Comparison of ENCODE assay signal across 8 cellular contexts in genomic region chr6:53728570-53729194, GRCh38.
A peak's percentile ranks its signal among the peaks of the same experiment; 100 is the strongest.
DNase-seq lines count a peak whose midpoint lies in the region; ATAC-seq, FAIRE-seq and TF ChIP-seq lines count a peak whose summit lies in the region.

No MANE protein-coding gene starts in this region.

- no peak overlapping the region for H2AK5ac ChIP-seq in IMR-90 (ENCODE audit: low read depth, low read length)

- H3K23ac ChIP-seq in IMR-90 (ENCODE audit: low read depth, low read length), result no peak overlapping the region

- no peak for TF ChIP-seq POLR2A in IMR-90 (IDR thresholded peaks at IDR 0.05; ENCODE audit: low read depth, low read length)
- TF ChIP-seq POLR2A in gastrocnemius medialis (IDR thresholded peaks at IDR 0.05), result no peak

- H4K91ac ChIP-seq in IMR-90 (ENCODE audit: insufficient read depth, low read depth, low read length), result no peak overlapping the region

- POLR2A ChIA-PET in IMR-90 (lab: Charles Lee; ENCODE audit: unreplicated experiment), result interaction anchor here (1.1 kb wide), 1 partner anchor 236 kb away, joined by 5 read pairs; no protein-coding TSS in a partner anchor

- no TSS peak for BruUV-seq in IMR-90 (replicated peaks; lab: Mats Ljungman, UMichigan)

- in situ Hi-C loops in IMR-90 (cut with MboI; ENCODE audit: low sequenced_read_pairs), result no loop called here
- in situ Hi-C loops in gastrocnemius medialis (cut with MboI; ENCODE audit: low sequenced_read_pairs in 4 of 4), result loop anchor here (5.0 to 25.0 kb wide), 3 partner anchors 234 to 566 kb away; no protein-coding TSS in a partner anchor

- H2BK20ac ChIP-seq in IMR-90 (ENCODE audit: low read depth, low read length), result peak overlapping the region; percentile 60; the same call in 1 of the 2 replicates

- H3K4me1 ChIP-seq in IMR-90 (ENCODE audit: control insufficient read depth, insufficient read depth, low read length), result peaks cover 3% of the 10 kb centered on the region; the same call in 1 of the 2 replicates
- peaks cover 19% of the 10 kb centered on the region for H3K4me1 ChIP-seq in adipocyte (ENCODE audit: control insufficient read depth, insufficient read depth, low read length)
- H3K4me1 ChIP-seq in right cardiac atrium (ENCODE audit: control insufficient read depth, insufficient read depth, low read length), result no peaks in the 10 kb centered on the region
- no peaks in the 10 kb centered on the region for H3K4me1 ChIP-seq in gastrocnemius medialis

- H4K5ac ChIP-seq in IMR-90 (ENCODE audit: low read depth, low read length), result no peak overlapping the region

- no peak overlapping the region for H2BK120ac ChIP-seq in IMR-90 (ENCODE audit: low read depth, low read length)

- peak; percentile 83 for TF ChIP-seq CTCF in AG09319 (IDR thresholded peaks at IDR 0.05; ENCODE audit: low read depth, low read length)
- TF ChIP-seq CTCF in IMR-90 (conservative IDR thresholded peaks at IDR 0.05; ENCODE audit: low read depth, low read length), result peak; percentile 84
- TF ChIP-seq CTCF in gastrocnemius medialis (IDR thresholded peaks at IDR 0.05 in 4 of 5, conservative IDR thresholded peaks at IDR 0.05 in 1 of 5), result peak; percentile 61 to 93 (median 83)

- TF ChIP-seq RAD21 in IMR-90 (IDR thresholded peaks at IDR 0.05; ENCODE audit: low read length), result peak; percentile 67

- FAIRE-seq in GM18507 (lab: Jason Lieb, UNC), result peak; percentile 87

- ATAC-seq in IMR-90 (ENCODE audit: low read depth) (peak; percentile 70), right cardiac atrium (peak; percentile 60 to 65), gastrocnemius medialis (peak; percentile 76 to 79)

- H2AFZ ChIP-seq in IMR-90 (replicated peaks; ENCODE audit: low read length, poor library complexity), result peak overlapping the region; percentile 56

- H2BK5ac ChIP-seq in IMR-90 (ENCODE audit: low read depth, low read length, poor library complexity, severe bottlenecking), result no peak overlapping the region

- intact Hi-C loops in IMR-90 (cut with micrococcal nuclease), result loop anchor here (1.0 to 5.0 kb wide), 4 partner anchors 66 to 556 kb away; no protein-coding TSS in a partner anchor
- intact Hi-C loops in right cardiac atrium (cut with DNase I), result loop anchor here in 3 of 4 donors (5.0 to 10.0 kb wide), 4 partner anchors 204 to 236 kb away; no protein-coding TSS in a partner anchor
- intact Hi-C loops in gastrocnemius medialis (cut with DNase I; ENCODE audit: low total_unique reads), result loop anchor here (1.0 to 10.0 kb wide), 4 partner anchors 76 to 734 kb away; partner anchors contain the start of gene GSTA4

- H4K8ac ChIP-seq in IMR-90 (ENCODE audit: low read depth in 2 of 2, low read length in 2 of 2), result no peak overlapping the region

- H3K36me3 ChIP-seq in IMR-90 (ENCODE audit: control insufficient read depth, insufficient read depth, low read length), result no peaks in the 10 kb centered on the region
- H3K36me3 ChIP-seq in SK-N-MC (ENCODE audit: insufficient read depth, low read length), result no peaks in the 10 kb centered on the region
- H3K36me3 ChIP-seq in adipocyte (ENCODE audit: control insufficient read depth, insufficient read depth, low read length, severe bottlenecking), result no peaks in the 10 kb centered on the region
- no peaks in the 10 kb centered on the region for H3K36me3 ChIP-seq in gastrocnemius medialis

- H3K4me3 ChIP-seq in IMR-90 (ENCODE audit: insufficient read depth, low read depth, low read length) (no peak overlapping the region), SK-N-MC (0 out of 2 replicates have a peak overlapping the region, but pooled peaks have one; percentile 10), adipocyte (ENCODE audit: low read length) (peak overlapping the region; percentile 59), right cardiac atrium (ENCODE audit: low read length) (no peak overlapping the region), gastrocnemius medialis (no peak overlapping the region)

- DNase-seq in AG09319 (ENCODE audit: extremely low read depth, low read depth), result no peak
- DNase-seq in GM18507 (ENCODE audit: extremely low spot score, insufficient read length, low read depth), result peak; percentile 20
- peak; percentile 49 for DNase-seq in IMR-90
- DNase-seq in SK-N-MC (ENCODE audit: low read depth, low spot score), result no peak
- DNase-seq in adipocyte (ENCODE audit: low read depth), result peak; percentile 80
- DNase-seq in right cardiac atrium, result peak in 2 of 3 donors; percentile 33 to 57
- peak in 1 of 2 donors; percentile 27 for DNase-seq in gastrocnemius medialis
- DNase-seq in dedifferentiated amniotic fluid mesenchymal stem cell (ENCODE audit: extremely low spot score), result no peak

- WGBS in IMR-90 (ENCODE audit: extremely low coverage in 2 of 2, insufficient read length in 1 of 2), 2 experiments, result 80% methylated on average over 1 of the region's 9 CpGs; no CpG with 5 or more reads in 1 of the 2 experiments
- 31% methylated on average over 9 of the region's 9 CpGs for WGBS in right cardiac atrium

- H3K27ac ChIP-seq in IMR-90 (ENCODE audit: insufficient read depth, low read length), result no peak overlapping the region
- no peak overlapping the region for H3K27ac ChIP-seq in SK-N-MC
- no peak overlapping the region for H3K27ac ChIP-seq in right cardiac atrium (ENCODE audit: low read length)
- no peak overlapping the region for H3K27ac ChIP-seq in gastrocnemius medialis

- no peak overlapping the region for H2AK9ac ChIP-seq in IMR-90 (replicated peaks; ENCODE audit: low read depth, low read length, poor library complexity)

- no peak overlapping the region for H3K18ac ChIP-seq in IMR-90 (ENCODE audit: low read depth, low read length)

- H4K20me1 ChIP-seq in IMR-90 (ENCODE audit: insufficient read depth, low read length), result no peaks in the 10 kb centered on the region; the same call in 1 of the 2 replicates

- no peak overlapping the region for H3K4ac ChIP-seq in IMR-90 (ENCODE audit: low read depth, low read length)

- H3K79me1 ChIP-seq in IMR-90 (ENCODE audit: low read depth in 1 of 2, low read length in 2 of 2), result no peaks in the 10 kb centered on the region

- dilution Hi-C loops in IMR-90 (cut with HindIII; ENCODE audit: low sequenced_read_pairs, unreplicated experiment), result no loop called here

- H3K14ac ChIP-seq in IMR-90 (replicated peaks; ENCODE audit: low read depth, low read length), result 0 out of 2 replicates have a peak overlapping the region, but pooled peaks have one; percentile 2

- H3K9me3 ChIP-seq in IMR-90 (ENCODE audit: control insufficient read depth, insufficient read depth, low read length) (no peaks in the 10 kb centered on the region), SK-N-MC (ENCODE audit: low read depth, low read length) (no peaks in the 10 kb centered on the region), adipocyte (ENCODE audit: control insufficient read depth, low read length) (no peaks in the 10 kb centered on the region), right cardiac atrium (ENCODE audit: control insufficient read depth, low read length) (no peaks in the 10 kb centered on the region), gastrocnemius medialis (no peaks in the 10 kb centered on the region)

- H3K9me1 ChIP-seq in IMR-90 (ENCODE audit: insufficient read depth, low read length), result peaks cover 3% of the 10 kb centered on the region

- no peak overlapping the region; the same call in 2 of the 3 replicates for H2BK15ac ChIP-seq in IMR-90 (ENCODE audit: low read depth, low read length)

- no peak overlapping the region for H3K9ac ChIP-seq in IMR-90 (ENCODE audit: low read depth, low read length)
- no peak overlapping the region for H3K9ac ChIP-seq in SK-N-MC (ENCODE audit: insufficient read length)
- H3K9ac ChIP-seq in adipocyte (ENCODE audit: low read length), result peak overlapping the region; percentile 27

- no peak overlapping the region for H3K56ac ChIP-seq in IMR-90 (ENCODE audit: extremely low read depth, insufficient read depth, low read length)

- H3K27me3 ChIP-seq in IMR-90 (ENCODE audit: control insufficient read depth, insufficient read depth, low read length), result no peaks in the 10 kb centered on the region
- H3K27me3 ChIP-seq in adipocyte (replicated peaks; ENCODE audit: control insufficient read depth, insufficient read depth, low read length), result peaks cover 6% of the 10 kb centered on the region
- no peaks in the 10 kb centered on the region for H3K27me3 ChIP-seq in right cardiac atrium (ENCODE audit: control insufficient read depth, insufficient read depth)
- no peaks in the 10 kb centered on the region for H3K27me3 ChIP-seq in gastrocnemius medialis

- CTCF ChIA-PET in IMR-90 (lab: Yijun Ruan, JAX), result interaction anchor here (0.6 to 2.6 kb wide), 20 partner anchors 10 to 242 kb away, joined by 3 to 24 read pairs (median 6); partner anchors contain the start of gene GCLC

- H3K4me2 ChIP-seq in IMR-90 (ENCODE audit: low read depth, low read length), result peak overlapping the region; percentile 61

TF ChIP-seq in IMR-90, 13 proteins besides CTCF, POLR2A, EP300 and RAD21:
- TF ChIP-seq NFE2L2 (IDR thresholded peaks at IDR 0.05; ENCODE audit: low read depth, low read length), result no peak
- no peak for TF ChIP-seq MAFK (IDR thresholded peaks at IDR 0.05; ENCODE audit: low read depth, low read length)
- TF ChIP-seq SMC3 (IDR thresholded peaks at IDR 0.05; ENCODE audit: low read depth, low read length), result peak; percentile 47
- TF ChIP-seq ELK1 (IDR thresholded peaks at IDR 0.05; ENCODE audit: borderline replicate concordance, low read depth, low read length), result no peak
- TF ChIP-seq MXI1 (IDR thresholded peaks at IDR 0.05; ENCODE audit: borderline replicate concordance, low read depth, low read length), result no peak
- TF ChIP-seq CEBPB (IDR thresholded peaks at IDR 0.05; ENCODE audit: low read depth, low read length), result no peak
- no peak for TF ChIP-seq USF2 (IDR thresholded peaks at IDR 0.05; ENCODE audit: low read depth, low read length)
- TF ChIP-seq RCOR1 (IDR thresholded peaks at IDR 0.05; ENCODE audit: insufficient replicate concordance, low read length), result no peak

Comparison
In these comparisons a context has a peak if more than half of its experiments do, and no peak if none do; other contexts are left out.
1. DNase-seq: peak in GM18507 (single experiment), IMR-90 (single experiment), adipocyte (single experiment) and right cardiac atrium (2 of 3); none in AG09319 (single experiment), SK-N-MC (single experiment) and dedifferentiated amniotic fluid mesenchymal stem cell (single experiment).
2. H3K4me3 ChIP-seq: peak in SK-N-MC (single experiment) and adipocyte (single experiment); none in IMR-90 (single experiment), right cardiac atrium (single experiment) and gastrocnemius medialis (0 of 4).
3. Peak in every context shown above with its lines, with median percentiles within 50 percentile points of each other: CTCF ChIP-seq and ATAC-seq.